10 cellular contexts compared by ENCODE assay signal in genomic region chrX:40544343-40545250, GRCh38. TPM values are rescaled to one million over a fixed set of nuclear protein-coding genes. Genes with fewer than 3 reads are reported as not detected.
DNase-seq lines count a peak whose midpoint lies in the region; ATAC-seq and TF ChIP-seq lines count a peak whose summit lies in the region.
"Had no signal": no experiment of that assay in that cellular context is flagged by ENCODE, and none has a peak within 500 bp of the region (broad histone marks: within the 10 kb centered on the region; RNA-seq: fewer than 3 reads in every experiment).

No MANE protein-coding gene starts in this region.

- CTCF ChIA-PET in activated CD4-positive, alpha-beta T cell treated with anti-CD3 and anti-CD28 coated beads for 36 hours (lab: Charles Lee): interaction anchor here (0.6 to 2.1 kb wide), 34 partner anchors 9 to 911 kb away, joined by 3 to 17 read pairs (median 4); partner anchors contain the start of genes ATP6AP2 and CXorf38

- H3K4me3 ChIP-seq in SU-DHL-6 (ENCODE audit: insufficient read depth, low read length, poor library complexity, severe bottlenecking): no peak overlapping the region
- H3K4me3 ChIP-seq in SJCRH30: no peak overlapping the region
- H3K4me3 ChIP-seq: upper lobe of left lung had no signal

- H3K36me3 Mint-ChIP-seq in activated CD4-positive, alpha-beta T cell treated with anti-CD3 and anti-CD28 coated beads for 36 hours (ENCODE audit: low read depth): no peaks in the 10 kb centered on the region
- H3K36me3 Mint-ChIP-seq in type B pancreatic cell: no peaks in the 10 kb centered on the region
- no peaks in the 10 kb centered on the region for H3K36me3 Mint-ChIP-seq in activated T-cell treated with anti-CD3 and anti-CD28 coated beads, Interleukin-2, amount 50 U/mL, for 72 hours (ENCODE audit: insufficient read depth in 2 of 2)
- H3K36me3 Mint-ChIP-seq: naive B cell had no signal

- no peak for DNase-seq in activated CD4-positive, alpha-beta T cell treated with anti-CD3 and anti-CD28 coated beads for 36 hours
- DNase-seq in activated CD4-positive, alpha-beta T cell treated with anti-CD3 and anti-CD28 coated beads, Interleukin-2, amount 50 U/mL, for 1 hour: no peak
- DNase-seq in left lobe of liver (ENCODE audit: low spot score) (no peak), type B pancreatic cell (ENCODE audit: extremely low spot score, unreplicated experiment) (no peak), foreskin keratinocyte (no peak), SJCRH30 (no peak)
- DNase-seq in activated T-cell treated with anti-CD3 and anti-CD28 coated beads, Interleukin-2, amount 50 U/mL, for 72 hours: no peak

- no peaks in the 10 kb centered on the region for H4K20me1 ChIP-seq in SU-DHL-6 (ENCODE audit: low read depth, low read length)

- H3K4me1 Mint-ChIP-seq in activated CD4-positive, alpha-beta T cell treated with anti-CD3 and anti-CD28 coated beads for 36 hours: peaks cover 10% of the 10 kb centered on the region
- peaks cover 26% of the 10 kb centered on the region for H3K4me1 Mint-ChIP-seq in type B pancreatic cell (ENCODE audit: unreplicated experiment)
- H3K4me1 Mint-ChIP-seq in activated T-cell treated with anti-CD3 and anti-CD28 coated beads, Interleukin-2, amount 50 U/mL, for 72 hours (ENCODE audit: low read depth): peaks cover 11% of the 10 kb centered on the region

- intact Hi-C loops in activated CD4-positive, alpha-beta T cell treated with anti-CD3 and anti-CD28 coated beads for 36 hours (cut with DNase I, micrococcal nuclease): loop anchor here (1.0 to 5.0 kb wide), 5 partner anchors 36 to 250 kb away; partner anchors contain the start of gene ATP6AP2 (in 1 of the 2)

- no peaks in the 10 kb centered on the region for H3K4me1 ChIP-seq in foreskin keratinocyte
- H3K4me1 ChIP-seq in SJCRH30: peaks cover 8% of the 10 kb centered on the region; the same call in 1 of the 2 replicates

- no peak overlapping the region for H3K9ac ChIP-seq in SU-DHL-6 (ENCODE audit: low read length)

- no peaks in the 10 kb centered on the region for H3K27me3 Mint-ChIP-seq in activated CD4-positive, alpha-beta T cell treated with anti-CD3 and anti-CD28 coated beads for 36 hours
- H3K27me3 Mint-ChIP-seq in type B pancreatic cell: no peaks in the 10 kb centered on the region
- H3K27me3 Mint-ChIP-seq in activated T-cell treated with anti-CD3 and anti-CD28 coated beads, Interleukin-2, amount 50 U/mL, for 72 hours (ENCODE audit: low read depth): peaks cover 48% of the 10 kb centered on the region

- no peaks in the 10 kb centered on the region for H3K79me2 ChIP-seq in SU-DHL-6 (ENCODE audit: insufficient read depth, low read length)

- H3F3A ChIP-seq in SU-DHL-6 (ENCODE audit: insufficient read depth): no peaks in the 10 kb centered on the region

- H3K4me2 ChIP-seq in SU-DHL-6 (ENCODE audit: low read depth, low read length, poor library complexity, severe bottlenecking): no peak overlapping the region

- peak; percentile 49 for ATAC-seq in activated CD4-positive, alpha-beta T cell treated with anti-CD3 and anti-CD28 coated beads for 36 hours
- ATAC-seq in left lobe of liver (peak; percentile 85), foreskin keratinocyte (no peak)
- ATAC-seq in activated T-cell treated with anti-CD3 and anti-CD28 coated beads, Interleukin-2, amount 50 U/mL, for 72 hours (replicated peaks in 1 of 2): no peak

- H3K27me3 ChIP-seq in SU-DHL-6 (ENCODE audit: low read length): no peaks in the 10 kb centered on the region
- H3K27me3 ChIP-seq in foreskin keratinocyte: no peaks in the 10 kb centered on the region
- H3K27me3 ChIP-seq in SJCRH30: no peaks in the 10 kb centered on the region
- H3K27me3 ChIP-seq: upper lobe of left lung had no signal

- TF ChIP-seq CTCF in SU-DHL-6 (IDR thresholded peaks at IDR 0.05; ENCODE audit: insufficient read depth, low read length, poor library complexity, severe bottlenecking) (no peak), type B pancreatic cell (conservative IDR thresholded peaks at IDR 0.05) (no peak), foreskin keratinocyte (conservative IDR thresholded peaks at IDR 0.05) (no peak)

- H3K9me3 Mint-ChIP-seq in activated CD4-positive, alpha-beta T cell treated with anti-CD3 and anti-CD28 coated beads for 36 hours (ENCODE audit: low read depth): no peaks in the 10 kb centered on the region
- no peaks in the 10 kb centered on the region for H3K9me3 Mint-ChIP-seq in type B pancreatic cell
- H3K9me3 Mint-ChIP-seq in activated T-cell treated with anti-CD3 and anti-CD28 coated beads, Interleukin-2, amount 50 U/mL, for 72 hours: no peaks in the 10 kb centered on the region
- H3K9me3 Mint-ChIP-seq: naive B cell had no signal

- H3K27ac Mint-ChIP-seq in activated CD4-positive, alpha-beta T cell treated with anti-CD3 and anti-CD28 coated beads for 36 hours: no peak overlapping the region
- H3K27ac Mint-ChIP-seq in type B pancreatic cell: peak overlapping the region; percentile 85
- no peak overlapping the region for H3K27ac Mint-ChIP-seq in activated T-cell treated with anti-CD3 and anti-CD28 coated beads, Interleukin-2, amount 50 U/mL, for 72 hours

- H3K9me3 ChIP-seq in SU-DHL-6 (ENCODE audit: insufficient read depth, low read length): no peaks in the 10 kb centered on the region
- no peaks in the 10 kb centered on the region for H3K9me3 ChIP-seq in SJCRH30 (replicated peaks)
- H3K9me3 ChIP-seq: upper lobe of left lung had no signal

- POLR2A ChIA-PET in activated CD4-positive, alpha-beta T cell treated with anti-CD3 and anti-CD28 coated beads for 36 hours (lab: Charles Lee): interaction anchor here (0.6 to 0.7 kb wide), 3 partner anchors 77 to 883 kb away, joined by 3 to 5 read pairs (median 3); partner anchors contain the start of gene CXorf38

- no peak overlapping the region for H3K27ac ChIP-seq in SU-DHL-6 (ENCODE audit: low read depth, low read length)
- H3K27ac ChIP-seq in foreskin keratinocyte: no peak overlapping the region
- H3K27ac ChIP-seq in SJCRH30: no peak overlapping the region

- no peaks in the 10 kb centered on the region for H3K9me2 ChIP-seq in SU-DHL-6 (replicated peaks; ENCODE audit: insufficient read depth, low read length)

- no peaks in the 10 kb centered on the region for H3K36me3 ChIP-seq in SU-DHL-6 (ENCODE audit: low read length)
- H3K36me3 ChIP-seq in SJCRH30: no peaks in the 10 kb centered on the region
- H3K36me3 ChIP-seq: upper lobe of left lung had no signal

- H3K4me3 Mint-ChIP-seq in activated CD4-positive, alpha-beta T cell treated with anti-CD3 and anti-CD28 coated beads for 36 hours: no peak overlapping the region
- peak overlapping the region; percentile 53 for H3K4me3 Mint-ChIP-seq in type B pancreatic cell
- H3K4me3 Mint-ChIP-seq in activated T-cell treated with anti-CD3 and anti-CD28 coated beads, Interleukin-2, amount 50 U/mL, for 72 hours: no peak overlapping the region

- peak overlapping the region; percentile 30 for H2AFZ ChIP-seq in SU-DHL-6 (ENCODE audit: low read depth, low read length, severe bottlenecking)

RNA-seq across cellular contexts. Expression of gene ATP6AP2, which starts 36.2 kb away (rescaled TPM):
- 10 to 100 TPM; 39.9 to 52.2 TPM for total RNA-seq in activated CD4-positive, alpha-beta T cell treated with anti-CD3 and anti-CD28 coated beads for 36 hours
- 41.0 TPM for total RNA-seq in left lobe of liver
- 98.0 and 160 TPM in 2 replicates for total RNA-seq in type B pancreatic cell (ENCODE audit: low replicate concordance)
- total RNA-seq in foreskin keratinocyte: 64.2 and 72.0 TPM in 2 replicates
- 61.3 and 68.6 TPM in 2 replicates for polyA plus RNA-seq in foreskin keratinocyte
- total RNA-seq in SJCRH30 (2014; rRNA removed; shearing (Covaris generic)): 44.7 and 47.3 TPM in 2 replicates
- 10 to 100 TPM; 50.5 to 58.4 TPM for total RNA-seq in activated T-cell treated with anti-CD3 and anti-CD28 coated beads, Interleukin-2, amount 50 U/mL, for 72 hours

Comparison
In these comparisons a context has a peak if more than half of its experiments do, and no peak if none do; other contexts are left out.
1. ATAC-seq: peak in activated CD4-positive, alpha-beta T cell treated with anti-CD3 and anti-CD28 coated beads for 36 hours (single experiment) and left lobe of liver (single experiment); none in foreskin keratinocyte (single experiment) and activated T-cell treated with anti-CD3 and anti-CD28 coated beads, Interleukin-2, amount 50 U/mL, for 72 hours (0 of 2).